ENCODE assay signal across 18 cellular contexts in the genomic region with DNA sequence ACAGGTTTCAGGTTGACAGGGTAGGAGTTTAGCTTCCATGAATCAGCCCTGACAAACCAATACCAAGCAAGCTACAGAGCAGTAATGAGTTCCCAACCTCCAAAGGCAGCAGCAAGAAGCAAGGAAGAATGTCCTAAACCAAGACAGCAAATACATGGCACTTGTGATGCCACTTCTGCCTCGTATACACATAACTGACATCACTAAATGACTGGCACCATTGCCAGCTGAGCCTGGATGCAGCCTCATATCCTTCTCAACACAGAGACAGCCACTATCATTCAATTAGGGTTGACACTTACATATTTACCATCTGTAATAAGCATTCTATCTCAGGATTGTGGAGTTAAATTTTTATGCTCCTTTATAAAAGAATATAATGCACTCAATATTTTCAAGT. TPM values are rescaled to one million over a fixed set of nuclear protein-coding genes. Genes with fewer than 3 reads are reported as not detected.
A peak's percentile ranks its signal among the peaks of the same experiment; 100 is the strongest.
DNase-seq lines count a peak whose midpoint lies in the region; ATAC-seq and TF ChIP-seq lines count a peak whose summit lies in the region.
"Had no signal": no experiment of that assay in that cellular context is flagged by ENCODE, and none has a peak within 500 bp of the region (broad histone marks: within the 10 kb centered on the region; RNA-seq: fewer than 3 reads in every experiment).

No MANE protein-coding gene starts in this region.

- no peaks in the 10 kb centered on the region for H3K36me3 Mint-ChIP-seq in activated CD4-positive, alpha-beta T cell treated with anti-CD3 and anti-CD28 coated beads for 36 hours (ENCODE audit: low read depth)
- H3K36me3 Mint-ChIP-seq in CD14-positive monocyte (peaks cover 0 to 3% of the 10 kb centered on the region in 2 donors), T-helper 17 cell (ENCODE audit: low read depth) (no peaks in the 10 kb centered on the region)
- no peaks in the 10 kb centered on the region for H3K36me3 Mint-ChIP-seq in naive thymus-derived CD8-positive, alpha-beta T cell

- POLR2A ChIA-PET in activated CD4-positive, alpha-beta T cell treated with anti-CD3 and anti-CD28 coated beads for 36 hours (lab: Charles Lee): no interaction called here
- POLR2A ChIA-PET in naive thymus-derived CD8-positive, alpha-beta T cell (lab: Charles Lee): interaction anchor here (3.8 kb wide), 1 partner anchor 244 kb away, joined by 34 read pairs; a partner anchor contains a TSS

- CTCF ChIA-PET in activated CD4-positive, alpha-beta T cell treated with anti-CD3 and anti-CD28 coated beads for 36 hours (lab: Charles Lee): interaction anchor here (0.7 to 0.9 kb wide), 2 partner anchors 9 to 92 kb away, joined by 3 read pairs; no protein-coding TSS in a partner anchor

- H3K27ac Mint-ChIP-seq in activated CD4-positive, alpha-beta T cell treated with anti-CD3 and anti-CD28 coated beads for 36 hours: peak overlapping the region; percentile 81
- H3K27ac Mint-ChIP-seq in CD14-positive monocyte: peak overlapping the region; percentile 90 to 98 (median 96)
- H3K27ac Mint-ChIP-seq in T-helper 17 cell: peak overlapping the region; percentile 97
- peak overlapping the region; percentile 10 to 95 (median 84) for H3K27ac Mint-ChIP-seq in naive thymus-derived CD8-positive, alpha-beta T cell
- H3K27ac Mint-ChIP-seq: GM23338 had no signal

- H3K27me3 ChIP-seq in colonic mucosa: no peaks in the 10 kb centered on the region
- H3K27me3 ChIP-seq: BLaER1, hepatocyte had no signal

- peak; percentile 28 for ATAC-seq in activated CD4-positive, alpha-beta T cell treated with anti-CD3 and anti-CD28 coated beads for 36 hours
- ATAC-seq in T-helper 17 cell (no peak), HG02642 (IDR thresholded peaks at IDR 0.05; ENCODE audit: poor library complexity, unreplicated experiment) (no peak)
- no peak for ATAC-seq in naive thymus-derived CD8-positive, alpha-beta T cell
- ATAC-seq: GM23338 had no signal

- no peak overlapping the region for H3K4me3 Mint-ChIP-seq in activated CD4-positive, alpha-beta T cell treated with anti-CD3 and anti-CD28 coated beads for 36 hours
- H3K4me3 Mint-ChIP-seq in CD14-positive monocyte (no peak overlapping the region), T-helper 17 cell (no peak overlapping the region)
- H3K4me3 Mint-ChIP-seq in naive thymus-derived CD8-positive, alpha-beta T cell: peak overlapping the region in 3 of 10 donors; percentile 47 to 72 (median 67)
- H3K4me3 Mint-ChIP-seq: GM23338 had no signal

- peaks cover 70% of the 10 kb centered on the region for H3K4me1 Mint-ChIP-seq in activated CD4-positive, alpha-beta T cell treated with anti-CD3 and anti-CD28 coated beads for 36 hours
- H3K4me1 Mint-ChIP-seq in CD14-positive monocyte (peaks cover 86% of the 10 kb centered on the region), T-helper 17 cell (peaks cover 48% of the 10 kb centered on the region)
- peaks cover 35 to 89% (median 78%) of the 10 kb centered on the region in 4 donors for H3K4me1 Mint-ChIP-seq in naive thymus-derived CD8-positive, alpha-beta T cell

- H3K27ac ChIP-seq in colonic mucosa: no peak overlapping the region
- H3K27ac ChIP-seq: BLaER1, hepatocyte had no signal

- no peaks in the 10 kb centered on the region for H3K27me3 Mint-ChIP-seq in activated CD4-positive, alpha-beta T cell treated with anti-CD3 and anti-CD28 coated beads for 36 hours
- H3K27me3 Mint-ChIP-seq in CD14-positive monocyte (ENCODE audit: low read depth in 3 of 3) (peaks cover 0 to 4% (median 4%) of the 10 kb centered on the region in 3 donors), T-helper 17 cell (no peaks in the 10 kb centered on the region)
- no peaks in the 10 kb centered on the region for H3K27me3 Mint-ChIP-seq in naive thymus-derived CD8-positive, alpha-beta T cell

- no peaks in the 10 kb centered on the region for H3K4me1 ChIP-seq in colonic mucosa

- DNase-seq in activated CD4-positive, alpha-beta T cell treated with anti-CD3 and anti-CD28 coated beads for 36 hours: peak; percentile 51
- no peak for DNase-seq in activated CD4-positive, alpha-beta T cell treated with anti-CD3 and anti-CD28 coated beads, Interleukin-2, amount 50 U/mL, for 48 hours
- DNase-seq in CD14-positive monocyte (ENCODE audit: low spot score) (no peak), T-helper 17 cell (no peak), GM19238 (ENCODE audit: insufficient read length, low spot score) (no peak), colonic mucosa (no peak)
- DNase-seq in naive thymus-derived CD8-positive, alpha-beta T cell: no peak
- DNase-seq: activated CD8-positive, alpha-beta memory T cell treated with anti-CD3 and anti-CD28 coated beads for 24 hours; amniotic stem cell; dermis blood vessel endothelial cell; NCI-H1694 treated with DMSO at 0.1 percent for 48 hours; NCI-H774; SIG-M5; substantia nigra had no signal

- no peak overlapping the region for H3K4me3 ChIP-seq in colonic mucosa
- H3K4me3 ChIP-seq: BLaER1, GM23338, hepatocyte had no signal

- no peak overlapping the region for H3K9ac ChIP-seq in colonic mucosa (ENCODE audit: low read depth in 2 of 2, low read length in 2 of 2)
- H3K9ac ChIP-seq: BLaER1 had no signal

- no peaks in the 10 kb centered on the region for H3K9me3 ChIP-seq in T-helper 17 cell (ENCODE audit: control insufficient read depth, low read length, poor library complexity, severe bottlenecking)
- H3K9me3 ChIP-seq in colonic mucosa: no peaks in the 10 kb centered on the region
- H3K9me3 ChIP-seq: BLaER1 had no signal

- intact Hi-C loops in activated CD4-positive, alpha-beta T cell treated with anti-CD3 and anti-CD28 coated beads for 36 hours (cut with DNase I, micrococcal nuclease): loop anchor here in 1 of 2 experiments (5.0 kb wide), 1 partner anchor 1160 kb away; no protein-coding TSS in a partner anchor
- intact Hi-C loops in CD14-positive monocyte (cut with micrococcal nuclease) (no loop called here), colonic mucosa (cut with DNase I) (no loop called here)

- H3K9me3 Mint-ChIP-seq in activated CD4-positive, alpha-beta T cell treated with anti-CD3 and anti-CD28 coated beads for 36 hours (ENCODE audit: low read depth): no peaks in the 10 kb centered on the region
- H3K9me3 Mint-ChIP-seq in CD14-positive monocyte: peaks cover 0 to 4% (median 0%) of the 10 kb centered on the region in 7 donors
- H3K9me3 Mint-ChIP-seq in naive thymus-derived CD8-positive, alpha-beta T cell: no peaks in the 10 kb centered on the region
- H3K9me3 Mint-ChIP-seq: GM23338 had no signal

- TF ChIP-seq CTCF in CD14-positive monocyte (IDR thresholded peaks at IDR 0.05) (no peak), colonic mucosa (IDR thresholded peaks at IDR 0.05) (no peak)

- no peaks in the 10 kb centered on the region for H3K36me3 ChIP-seq in colonic mucosa
- H3K36me3 ChIP-seq: BLaER1 had no signal

RNA-seq across cellular contexts. Expression of a gene that starts 35.0 kb away (rescaled TPM):
- 10 to 100 TPM; 12.7 to 13.6 TPM for total RNA-seq in activated CD4-positive, alpha-beta T cell treated with anti-CD3 and anti-CD28 coated beads for 36 hours
- polyA plus RNA-seq in CD14-positive monocyte: 10 to 100 TPM in 1 of 2 donors, 1 to 10 TPM in 1; 6.7 to 10.9 TPM
- 10 to 100 TPM; 16.3 to 18.7 TPM for total RNA-seq in T-helper 17 cell
- 10 to 100 TPM; 28.2 to 34.6 TPM for total RNA-seq in naive thymus-derived CD8-positive, alpha-beta T cell
- 10 to 100 TPM; 16.2 to 20.8 (median 17.8) TPM for polyA plus RNA-seq in naive thymus-derived CD8-positive, alpha-beta T cell
- 10 to 100 TPM in 1 of 2 donors, 1 to 10 TPM in 1; 7.7 to 12.0 TPM for total RNA-seq in colonic mucosa
